In genomic region chr5:80894083-80894482, GRCh38 we compare ENCODE assay signal across 21 cellular contexts.
"Had no signal": no experiment of that assay in that cellular context is flagged by ENCODE, and none has a peak within 500 bp of the region (broad histone marks: within the 10 kb centered on the region; RNA-seq: fewer than 3 reads in every experiment).

No MANE protein-coding gene starts in this region.

- H3K27ac ChIP-seq: coronary artery, dorsolateral prefrontal cortex, epithelial cell of prostate, foreskin keratinocyte, gastroesophageal sphincter, heart left ventricle, left lung, lower lobe of right lung had no signal

- H3K27me3 ChIP-seq: dorsolateral prefrontal cortex, foreskin keratinocyte, gastroesophageal sphincter, heart left ventricle, hepatocyte, left lung had no signal

- H3K4me1 Mint-ChIP-seq: naive B cell; naive thymus-derived CD8-positive, alpha-beta T cell had no signal

- H3K79me2 ChIP-seq: hepatocyte had no signal

- H3K9me3 ChIP-seq: gastroesophageal sphincter, heart left ventricle, left lung, lower lobe of right lung, mucosa of descending colon had no signal

- H3K27ac Mint-ChIP-seq: naive B cell had no signal

- H3K27me3 Mint-ChIP-seq: naive B cell; naive thymus-derived CD8-positive, alpha-beta T cell had no signal

- H3K4me1 ChIP-seq: foreskin keratinocyte, gastroesophageal sphincter, heart left ventricle, left lung, lower lobe of right lung had no signal

- H2AFZ ChIP-seq: hepatocyte had no signal

- H3K4me3 Mint-ChIP-seq: naive B cell; naive thymus-derived CD8-positive, alpha-beta T cell had no signal

- H3K4me3 ChIP-seq: coronary artery, dorsolateral prefrontal cortex, gastroesophageal sphincter, heart left ventricle, hepatocyte, left lung, lower lobe of right lung, mucosa of descending colon had no signal

- H3K36me3 ChIP-seq: lower lobe of right lung had no signal

- ATAC-seq: esophagus mucosa; foreskin keratinocyte; gastroesophageal sphincter; heart left ventricle; left cardiac atrium; left lung; left ventricle myocardium superior; lower lobe of right lung; mucosa of descending colon; naive thymus-derived CD8-positive, alpha-beta T cell had no signal

- DNase-seq: dermis blood vessel endothelial cell; dorsolateral prefrontal cortex; effector CD4-positive, alpha-beta T cell; effector memory CD4-positive, alpha-beta T cell; erythroblast; heart left ventricle; hypothalamus; left cardiac atrium; left lung; left ventricle myocardium superior; lower lobe of right lung; mesenchymal stem cell; mucosa of descending colon; naive B cell; naive thymus-derived CD8-positive, alpha-beta T cell had no signal

- H3K4me2 ChIP-seq: hepatocyte had no signal
